1 cellular context compared by ENCODE assay signal in genomic region chr18:77103181-77103875, GRCh38.
TF ChIP-seq lines count a peak whose summit lies in the region.

No MANE protein-coding gene starts in this region.

TF ChIP-seq in liver, 16 proteins besides CTCF, POLR2A, EP300 and RAD21 (continued from another document):
- TF ChIP-seq REST (IDR thresholded peaks at IDR 0.05) (no peak), HNF4G (IDR thresholded peaks at IDR 0.05) (no peak), NR2F2 (IDR thresholded peaks at IDR 0.05) (no peak), FOXA1 (IDR thresholded peaks at IDR 0.05) (no peak), RXRA (IDR thresholded peaks at IDR 0.05) (no peak), SP1 (IDR thresholded peaks at IDR 0.05) (no peak), ZBTB33 (IDR thresholded peaks at IDR 0.05) (no peak)
